ENCODE assay signal across 9 cellular contexts in the genomic region with DNA sequence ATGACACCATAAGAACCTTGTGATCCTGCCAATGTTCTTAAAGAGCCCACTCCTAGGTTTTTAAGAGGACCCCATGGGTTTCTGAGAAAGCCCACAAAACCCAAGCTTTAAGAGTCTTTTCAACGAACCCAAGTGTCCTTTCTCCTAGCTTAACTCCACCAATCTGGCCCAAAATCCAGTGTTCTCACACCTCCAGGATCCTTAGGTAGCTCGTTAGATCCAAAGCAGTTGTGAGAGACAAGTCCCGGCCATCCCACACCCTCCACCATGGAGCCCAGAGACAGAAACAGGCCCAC. TPM values are rescaled to one million over a fixed set of nuclear protein-coding genes. Genes with fewer than 3 reads are reported as not detected.
DNase-seq lines count a peak whose midpoint lies in the region; ATAC-seq, FAIRE-seq and TF ChIP-seq lines count a peak whose summit lies in the region.
"Had no signal": no experiment of that assay in that cellular context is flagged by ENCODE, and none has a peak within 500 bp of the region (broad histone marks: within the 10 kb centered on the region; RNA-seq: fewer than 3 reads in every experiment).

No MANE protein-coding gene starts in this region.

- no peak overlapping the region; the same call in 1 of the 2 replicates for H2AFZ ChIP-seq in SK-N-SH (ENCODE audit: low read depth)

- H4K20me1 ChIP-seq in SK-N-SH (ENCODE audit: insufficient read depth) = no peaks in the 10 kb centered on the region

- H3K4me3 Mint-ChIP-seq in activated CD8-positive, alpha-beta T cell treated with anti-CD3 and anti-CD28 coated beads for 36 hours = peak overlapping the region; percentile 88
- peak overlapping the region; percentile 93 to 100 (median 98) for H3K4me3 Mint-ChIP-seq in immature natural killer cell

- CTCF ChIA-PET in SK-N-SH (lab: Yijun Ruan, JAX) = interaction anchor here (0.7 to 5.1 kb wide), 10 partner anchors 12 to 147 kb away, joined by 3 to 51 read pairs (median 14); partner anchors contain the start of genes CREB3L4, CRTC2, GATAD2B and RAB13
- CTCF ChIA-PET in activated CD8-positive, alpha-beta T cell treated with anti-CD3 and anti-CD28 coated beads for 36 hours (lab: Charles Lee) = interaction anchor here (0.8 to 4.8 kb wide), 9 partner anchors 11 to 213 kb away, joined by 3 to 59 read pairs (median 29); partner anchors contain the start of genes CREB3L4, GATAD2B, RAB13 and SLC39A1

- H3K9me2 ChIP-seq in SK-N-SH = no peaks in the 10 kb centered on the region

- H3K27ac ChIP-seq in SK-N-SH (ENCODE audit: low read depth in 2 of 2, low read length in 1 of 2) = peak overlapping the region in 1 of 2 experiments; percentile 89; a peak in 1 of 4 replicates
- H3K27ac ChIP-seq in stomach smooth muscle (ENCODE audit: low read length) = peak overlapping the region; percentile 90
- H3K27ac ChIP-seq in pancreas = peak overlapping the region in 2 of 4 donors; percentile 91 to 93

- TF ChIP-seq EP300 in SK-N-SH (IDR thresholded peaks at IDR 0.05; ENCODE audit: borderline replicate concordance in 1 of 2, low read depth in 1 of 2, low read length in 1 of 2) = no peak

- H3K9me3 ChIP-seq in SK-N-SH (no peaks in the 10 kb centered on the region), stomach smooth muscle (ENCODE audit: control insufficient read depth in 2 of 2, low read length in 2 of 2) (no peaks in the 10 kb centered on the region), pancreas (no peaks in the 10 kb centered on the region)

- ATAC-seq in SK-N-SH treated with all-trans-retinoic acid at 6 μM for 48 hours (no peak), pancreas (no peak), HG03175 (IDR thresholded peaks at IDR 0.05; ENCODE audit: unreplicated experiment) (no peak)
- ATAC-seq in activated CD8-positive, alpha-beta T cell treated with anti-CD3 and anti-CD28 coated beads for 36 hours = no peak

- intact Hi-C loops in activated CD8-positive, alpha-beta T cell treated with anti-CD3 and anti-CD28 coated beads for 36 hours (cut with micrococcal nuclease) = no loop called here
- intact Hi-C loops in pancreas (cut with DNase I) = loop anchor here in 1 of 3 donors (10.0 kb wide), 2 partner anchors 120 to 150 kb away; no protein-coding TSS in a partner anchor

- no peaks in the 10 kb centered on the region for H3K27me3 Mint-ChIP-seq in activated CD8-positive, alpha-beta T cell treated with anti-CD3 and anti-CD28 coated beads for 36 hours
- H3K27me3 Mint-ChIP-seq in immature natural killer cell (ENCODE audit: low read depth in 3 of 3) = peaks cover 11 to 20% (median 13%) of the 10 kb centered on the region in 3 donors

- H3K27me3 ChIP-seq in SK-N-SH (ENCODE audit: insufficient read depth) (no peaks in the 10 kb centered on the region), stomach smooth muscle (ENCODE audit: control insufficient read depth in 1 of 2, insufficient read depth in 2 of 2, low read length in 2 of 2) (no peaks in the 10 kb centered on the region), pancreas (no peaks in the 10 kb centered on the region)

- H3K36me3 Mint-ChIP-seq in activated CD8-positive, alpha-beta T cell treated with anti-CD3 and anti-CD28 coated beads for 36 hours (ENCODE audit: low read depth) = peaks cover 48% of the 10 kb centered on the region
- H3K36me3 Mint-ChIP-seq in immature natural killer cell = peaks cover 9 to 32% (median 19%) of the 10 kb centered on the region in 3 donors

- H3K4me3 ChIP-seq in SK-N-SH (ENCODE audit: low read depth in 2 of 2, low read length in 1 of 2) (peak overlapping the region; percentile 85 to 91; a peak in 3 of 4 replicates), stomach smooth muscle (ENCODE audit: low read length in 2 of 2) (peak overlapping the region; percentile 85 to 89), pancreas (peak overlapping the region in 1 of 4 donors; percentile 94)

- no peaks in the 10 kb centered on the region for H3K9me3 Mint-ChIP-seq in activated CD8-positive, alpha-beta T cell treated with anti-CD3 and anti-CD28 coated beads for 36 hours
- no peaks in the 10 kb centered on the region for H3K9me3 Mint-ChIP-seq in immature natural killer cell

- H3K4me1 ChIP-seq in SK-N-SH (ENCODE audit: control insufficient read depth in 1 of 2, insufficient read depth in 2 of 2, low read depth in 1 of 2, low read length in 1 of 2) (peaks cover 3 to 17% of the 10 kb centered on the region in 2 experiments; a peak in 2 of 4 replicates), stomach smooth muscle (ENCODE audit: control insufficient read depth, insufficient read depth, low read length) (peaks cover 22% of the 10 kb centered on the region), pancreas (no peaks in the 10 kb centered on the region)

- POLR2A ChIA-PET in SK-N-SH (lab: Yijun Ruan, JAX) = interaction anchor here (1.3 kb wide), 1 partner anchor 64 kb away, joined by 3 read pairs; no protein-coding TSS in a partner anchor
- POLR2A ChIA-PET in activated CD8-positive, alpha-beta T cell treated with anti-CD3 and anti-CD28 coated beads for 36 hours (lab: Charles Lee) = interaction anchor here (1.0 to 8.9 kb wide), 21 partner anchors 10 to 237 kb away, joined by 3 to 126 read pairs (median 5); partner anchors contain the start of genes CREB3L4, CRTC2, GATAD2B and JTB

- no peak for TF ChIP-seq CTCF in SK-N-SH (IDR thresholded peaks at IDR 0.05)
- TF ChIP-seq CTCF in activated CD8-positive, alpha-beta T cell treated with anti-CD3 and anti-CD28 coated beads for 36 hours (IDR thresholded peaks at IDR 0.05) = no peak
- no peak for TF ChIP-seq CTCF in pancreas (IDR thresholded peaks at IDR 0.05)

- peaks cover 7 to 52% of the 10 kb centered on the region in 2 experiments for H3K36me3 ChIP-seq in SK-N-SH (replicated peaks in 1 of 2; ENCODE audit: control insufficient read depth in 1 of 2, insufficient read depth in 2 of 2, low read length in 1 of 2)
- peaks cover 33 to 34% of the 10 kb centered on the region in 2 donors for H3K36me3 ChIP-seq in stomach smooth muscle (ENCODE audit: control insufficient read depth in 2 of 2, insufficient read depth in 2 of 2, low read length in 2 of 2)
- H3K36me3 ChIP-seq in pancreas = peaks cover 0 to 15% (median 0%) of the 10 kb centered on the region in 3 donors

- H3F3A ChIP-seq in SK-N-SH (replicated peaks; ENCODE audit: insufficient read depth) = peaks cover 4% of the 10 kb centered on the region

- no peak for FAIRE-seq in pancreas (lab: Jason Lieb, UNC)

- H3K4me2 ChIP-seq in SK-N-SH = peak overlapping the region; percentile 95

- no peak for DNase-seq in SK-N-SH
- no peak for DNase-seq in activated CD8-positive, alpha-beta T cell treated with anti-CD3 and anti-CD28 coated beads for 36 hours
- DNase-seq in immature natural killer cell = no peak
- no peak for DNase-seq in RPMI8226
- no peak for DNase-seq in pancreas
- DNase-seq: NCI-H2171 had no signal

- peaks cover 30% of the 10 kb centered on the region for H3K79me2 ChIP-seq in SK-N-SH (ENCODE audit: insufficient read depth)

- H3K27ac Mint-ChIP-seq in activated CD8-positive, alpha-beta T cell treated with anti-CD3 and anti-CD28 coated beads for 36 hours = peak overlapping the region; percentile 99
- peak overlapping the region; percentile 96 to 100 (median 100) for H3K27ac Mint-ChIP-seq in immature natural killer cell

- no peak for TF ChIP-seq RAD21 in SK-N-SH (IDR thresholded peaks at IDR 0.05; ENCODE audit: low read length)

- peaks cover 31% of the 10 kb centered on the region for H3K4me1 Mint-ChIP-seq in activated CD8-positive, alpha-beta T cell treated with anti-CD3 and anti-CD28 coated beads for 36 hours (ENCODE audit: low read depth)
- H3K4me1 Mint-ChIP-seq in immature natural killer cell = peaks cover 49% of the 10 kb centered on the region in 2 donors

- WGBS in SK-N-SH (ENCODE audit: low lambda C conversion rate) = 88% methylated on average over 3 of the region's 3 CpGs
- WGBS in pancreas, 2 donors = 63 to 77% methylated on average over 3 of the region's 3 CpGs

- H3K9ac ChIP-seq in SK-N-SH (peak overlapping the region; percentile 80; the same call in 1 of the 2 replicates), stomach smooth muscle (ENCODE audit: low read length in 2 of 2) (peak overlapping the region; percentile 42 to 91)

RNA-seq across cellular contexts. Expression of gene DENND4B, which starts 1.7 kb away (rescaled TPM):
- 27.3 and 29.6 TPM in 2 replicates for polyA plus RNA-seq in SK-N-SH (2012; rRNA removed)
- polyA plus RNA-seq in SK-N-SH (2012; cell fraction: cytosol; rRNA removed) = 6.6 and 11.3 TPM in 2 replicates
- polyA plus RNA-seq in SK-N-SH (2012; cell fraction: nucleus; rRNA removed) = 151 and 153 TPM in 2 replicates
- 100 to 1,000 TPM; 102 to 107 TPM for total RNA-seq in activated CD8-positive, alpha-beta T cell treated with anti-CD3 and anti-CD28 coated beads for 36 hours
- polyA plus RNA-seq in immature natural killer cell = 10 to 100 TPM in 2 of 3 donors, 1 to 10 TPM in 1; 9.9 to 37.1 (median 11.5) TPM
- 10 to 100 TPM; 17.8 to 41.7 (median 20.4) TPM for total RNA-seq in pancreas
- 10 to 100 TPM; 48.9 to 57.0 TPM for polyA plus RNA-seq in pancreas

RNA-seq across cellular contexts. Expression of gene CRTC2, which starts 13.6 kb away (rescaled TPM):
- polyA plus RNA-seq in SK-N-SH (2012; rRNA removed) (25.5 and 26.2 TPM in 2 replicates), immature natural killer cell (10 to 100 TPM; 13.0 to 31.2 (median 19.3) TPM), pancreas (10 to 100 TPM; 36.9 to 48.6 TPM)
- polyA plus RNA-seq in SK-N-SH (2012; cell fraction: cytosol; rRNA removed) = 8.8 and 11.5 TPM in 2 replicates
- polyA plus RNA-seq in SK-N-SH (2012; cell fraction: nucleus; rRNA removed) = 86.4 and 89.5 TPM in 2 replicates
- total RNA-seq in activated CD8-positive, alpha-beta T cell treated with anti-CD3 and anti-CD28 coated beads for 36 hours = 10 to 100 TPM; 67.3 to 71.8 TPM
- total RNA-seq in pancreas = 10 to 100 TPM; 13.4 to 27.6 (median 18.3) TPM

RNA-seq across cellular contexts. Expression of gene SLC39A1, which starts 18.6 kb away (rescaled TPM):
- polyA plus RNA-seq in SK-N-SH (2012; rRNA removed) (89.6 and 113 TPM in 2 replicates), immature natural killer cell (10 to 100 TPM; 52.3 to 84.8 (median 54.6) TPM), pancreas (10 to 100 TPM; 22.8 to 38.1 TPM)
- polyA plus RNA-seq in SK-N-SH (2012; cell fraction: cytosol; rRNA removed) = 67.8 and 93.4 TPM in 2 replicates
- polyA plus RNA-seq in SK-N-SH (2012; cell fraction: nucleus; rRNA removed) = 41.8 and 53.1 TPM in 2 replicates
- 10 to 100 TPM; 40.3 to 42.2 TPM for total RNA-seq in activated CD8-positive, alpha-beta T cell treated with anti-CD3 and anti-CD28 coated beads for 36 hours
- 10 to 100 TPM; 20.0 to 46.1 (median 27.0) TPM for total RNA-seq in pancreas

RNA-seq across cellular contexts. Expression of gene GATAD2B, which starts 22.0 kb away (rescaled TPM):
- polyA plus RNA-seq in SK-N-SH (2012; rRNA removed) = 2.7 and 2.8 TPM in 2 replicates
- polyA plus RNA-seq in SK-N-SH (2012; cell fraction: cytosol; rRNA removed) = 2.9 and 4.0 TPM in 2 replicates
- polyA plus RNA-seq in SK-N-SH (2012; cell fraction: nucleus; rRNA removed) = 5.9 and 8.3 TPM in 2 replicates
- 10 to 100 TPM; 59.5 to 59.8 TPM for total RNA-seq in activated CD8-positive, alpha-beta T cell treated with anti-CD3 and anti-CD28 coated beads for 36 hours
- polyA plus RNA-seq in immature natural killer cell = 1 to 10 TPM; 1.3 to 5.5 (median 2.1) TPM
- 10 to 100 TPM; 15.0 to 27.1 (median 17.1) TPM for total RNA-seq in pancreas
- polyA plus RNA-seq in pancreas = 1 to 10 TPM; 4.8 to 7.4 TPM

RNA-seq across cellular contexts. Expression of gene CREB3L4, which starts 22.9 kb away (rescaled TPM):
- polyA plus RNA-seq in SK-N-SH (2012; rRNA removed) (12.8 and 16.6 TPM in 2 replicates), immature natural killer cell (10 to 100 TPM; 10.0 to 17.6 (median 15.2) TPM), pancreas (10 to 100 TPM; 13.3 to 19.6 TPM)
- 6.2 and 9.5 TPM in 2 replicates for polyA plus RNA-seq in SK-N-SH (2012; cell fraction: cytosol; rRNA removed)
- 41.2 and 42.8 TPM in 2 replicates for polyA plus RNA-seq in SK-N-SH (2012; cell fraction: nucleus; rRNA removed)
- 1 to 10 TPM; 8.3 to 8.8 TPM for total RNA-seq in activated CD8-positive, alpha-beta T cell treated with anti-CD3 and anti-CD28 coated beads for 36 hours
- total RNA-seq in pancreas = 10 to 100 TPM in 2 of 6 donors, 1 to 10 TPM in 4; 6.5 to 13.2 (median 8.0) TPM
